Comparison of ENCODE assay signal across 28 cellular contexts in genomic region chr12:110183386-110183785, GRCh38. TPM values are rescaled to one million over a fixed set of nuclear protein-coding genes. Genes with fewer than 3 reads are reported as not detected.
DNase-seq lines count a peak whose midpoint lies in the region; ATAC-seq, FAIRE-seq and TF ChIP-seq lines count a peak whose summit lies in the region.
"Had no signal": no experiment of that assay in that cellular context is flagged by ENCODE, and none has a peak within 500 bp of the region (broad histone marks: within the 10 kb centered on the region; RNA-seq: fewer than 3 reads in every experiment).

No MANE protein-coding gene starts in this region.

- CTCF ChIA-PET in GM10248 (lab: Yijun Ruan, JAX): interaction anchor here (1.0 to 1.1 kb wide), 2 partner anchors 10 to 59 kb away, joined by 3 read pairs; partner anchors contain the start of gene IFT81

- no peak for TF ChIP-seq CTCF in ascending aorta (IDR thresholded peaks at IDR 0.05)
- no peak for TF ChIP-seq CTCF in GM10248 (IDR thresholded peaks at IDR 0.05; ENCODE audit: control extremely low read depth, extremely low read depth, low read depth, missing control alignments)
- no peak for TF ChIP-seq CTCF in gastrocnemius medialis (IDR thresholded peaks at IDR 0.05 in 4 of 5, conservative IDR thresholded peaks at IDR 0.05 in 1 of 5)

- H3K9me3 ChIP-seq in ascending aorta (peaks cover 0 to 5% of the 10 kb centered on the region in 2 donors), gastrocnemius medialis (no peaks in the 10 kb centered on the region)

- intact Hi-C loops in ascending aorta (cut with DNase I): loop anchor here (5.0 kb wide), 3 partner anchors 39 to 81 kb away; partner anchors contain the start of gene IFT81
- intact Hi-C loops in gastrocnemius medialis (cut with DNase I; ENCODE audit: low total_unique reads): no loop called here

- POLR2A ChIA-PET in GM10248 (lab: Yijun Ruan, JAX): no interaction called here

- FAIRE-seq in urothelium cell line (lab: Jason Lieb, UNC): no peak
- FAIRE-seq: H1, islet of Langerhans, small intestine had no signal

- ATAC-seq in gastrocnemius medialis: no peak
- ATAC-seq: activated naive CD4-positive, alpha-beta T cell treated with anti-CD3 and anti-CD28 coated beads, Interleukin-2, amount 50 U/mL, for 72 hours; gastroesophageal sphincter; naive thymus-derived CD8-positive, alpha-beta T cell; WTC11 had no signal

- H3K27me3 ChIP-seq in ascending aorta (no peaks in the 10 kb centered on the region), gastrocnemius medialis (no peaks in the 10 kb centered on the region)
- H3K27me3 ChIP-seq: gastroesophageal sphincter, Peyer's patch, SJSA1, uterus had no signal

- no peak for TF ChIP-seq POLR2A in gastrocnemius medialis (IDR thresholded peaks at IDR 0.05)

- H3K4me3 ChIP-seq in ascending aorta (no peak overlapping the region), gastrocnemius medialis (no peak overlapping the region)
- H3K4me3 ChIP-seq: gastroesophageal sphincter, Peyer's patch, SJSA1, uterus had no signal

- H3K36me3 ChIP-seq in ascending aorta (peaks cover 5 to 9% of the 10 kb centered on the region in 2 donors), gastrocnemius medialis (no peaks in the 10 kb centered on the region)
- H3K36me3 ChIP-seq: uterus had no signal

- H3K4me1 ChIP-seq in ascending aorta (peaks cover 5 to 27% of the 10 kb centered on the region in 2 donors), gastrocnemius medialis (peaks cover 0 to 11% of the 10 kb centered on the region in 2 donors)
- H3K4me1 ChIP-seq: Peyer's patch, uterus had no signal

- in situ Hi-C loops in gastrocnemius medialis (cut with MboI; ENCODE audit: low sequenced_read_pairs in 4 of 4): no loop called here

- H3K27ac ChIP-seq in ascending aorta: peak overlapping the region; percentile 14 to 80
- no peak overlapping the region for H3K27ac ChIP-seq in gastrocnemius medialis
- H3K27ac ChIP-seq: Peyer's patch, SJSA1, uterus had no signal

- DNase-seq in C1 segment of cervical spinal cord (lab: John Stamatoyannopoulos, UW) (peak in 9 of 14 donors; percentile 5 to 35 (median 22)), ascending aorta (ENCODE audit: low spot score in 2 of 2) (no peak), hypothalamus (lab: John Stamatoyannopoulos, UW) (peak in 31 of 51 donors; percentile 0 to 71 (median 28)), occipital lobe (lab: John Stamatoyannopoulos, UW) (peak; percentile 2), GM10248 (ENCODE audit: extremely low spot score) (no peak), gastrocnemius medialis (no peak), urothelium cell line (ENCODE audit: low spot score) (no peak), 8988T (no peak)
- DNase-seq: activated CD4-positive, alpha-beta T cell treated with anti-CD3 and anti-CD28 coated beads, Interleukin-2, amount 10 ng/mL, durations not matched to agents 7 days and 5 days; activated effector memory CD4-positive, alpha-beta T cell treated with Interleukin-2 at 50 U/mL for 16 hours; CD8-positive, alpha-beta memory T cell; DMS 273 treated with DMSO at 0.1 percent for 48 hours; EL; HFFc6; naive thymus-derived CD8-positive, alpha-beta T cell; NCI-H146; NCI-H748 treated with DMSO at 0.1 percent for 48 hours; Peyer's patch; retina; small intestine; stimulated activated naive CD4-positive, alpha-beta T cell; uterus had no signal

RNA-seq across cellular contexts. Expression of gene IFT81, which starts 59.2 kb away (rescaled TPM):
- total RNA-seq in ascending aorta (12.0 TPM), occipital lobe (90.6 TPM), gastrocnemius medialis (1 to 10 TPM; 3.3 to 4.5 (median 3.7) TPM)

Comparison
In these comparisons a context has a peak if more than half of its experiments do, and no peak if none do; other contexts are left out.
1. DNase-seq: peak in C1 segment of cervical spinal cord (9 of 14), hypothalamus (31 of 51) and occipital lobe (single experiment); none in ascending aorta (0 of 2), GM10248 (single experiment), gastrocnemius medialis (0 of 2), urothelium cell line (single experiment) and 8988T (single experiment).
2. H3K27ac ChIP-seq: peak in ascending aorta (2 of 2); none in gastrocnemius medialis (0 of 4).